Comparison of ENCODE assay signal across 8 cellular contexts in genomic region chr11:66408488-66409214, GRCh38. TPM values are rescaled to one million over a fixed set of nuclear protein-coding genes. Genes with fewer than 3 reads are reported as not detected.
A peak's percentile ranks its signal among the peaks of the same experiment; 100 is the strongest.
DNase-seq lines count a peak whose midpoint lies in the region; ATAC-seq and TF ChIP-seq lines count a peak whose summit lies in the region.

No MANE protein-coding gene starts in this region.

- POLR2A ChIA-PET in AG04450 (lab: Yijun Ruan, JAX), result interaction anchor here (0.5 to 2.6 kb wide), 6 partner anchors 10 to 270 kb away, joined by 4 to 12 read pairs (median 6); partner anchors contain the start of genes DPP3 and RBM4B

- H3K9ac ChIP-seq in MM.1S (ENCODE audit: low read length), result no peak overlapping the region
- H3K9ac ChIP-seq in neural progenitor cell, result no peak overlapping the region

- H3K4me1 Mint-ChIP-seq in neural progenitor cell, result peaks cover 20% of the 10 kb centered on the region
- H3K4me1 Mint-ChIP-seq in stimulated activated naive CD8-positive, alpha-beta T cell treated with anti-CD3 and anti-CD28 coated beads, Interleukin-15, amount 100 ng/mL, for 72 hours, result peaks cover 11% of the 10 kb centered on the region

- no peak overlapping the region for H3K27ac ChIP-seq in AG04450 (ENCODE audit: low read depth, low read length)
- H3K27ac ChIP-seq in MM.1S (ENCODE audit: low read length), result no peak overlapping the region
- no peak overlapping the region for H3K27ac ChIP-seq in foreskin keratinocyte
- no peak overlapping the region for H3K27ac ChIP-seq in neural progenitor cell

- H3K36me3 ChIP-seq in MM.1S (replicated peaks; ENCODE audit: insufficient read depth, low read length) (no peaks in the 10 kb centered on the region), neural progenitor cell (no peaks in the 10 kb centered on the region)

- H2AFZ ChIP-seq in MM.1S (ENCODE audit: low read length) (peak overlapping the region; percentile 30; the same call in 1 of the 2 replicates), neural progenitor cell (replicated peaks) (peak overlapping the region; percentile 30)

- H3K27me3 ChIP-seq in AG04450 (ENCODE audit: control insufficient read depth, insufficient read depth, low read length) (peaks cover 4% of the 10 kb centered on the region), MM.1S (replicated peaks; ENCODE audit: insufficient read depth, low read length) (peaks cover 90% of the 10 kb centered on the region), foreskin keratinocyte (peaks cover 51% of the 10 kb centered on the region), neural progenitor cell (peaks cover 31% of the 10 kb centered on the region)

- H4K20me1 ChIP-seq in MM.1S (ENCODE audit: insufficient read depth, low read length) (no peaks in the 10 kb centered on the region; the same call in 1 of the 2 replicates), neural progenitor cell (ENCODE audit: low read depth) (no peaks in the 10 kb centered on the region)

- H3K79me2 ChIP-seq in MM.1S (ENCODE audit: low read length) (no peaks in the 10 kb centered on the region), neural progenitor cell (ENCODE audit: low read depth) (no peaks in the 10 kb centered on the region)

- TF ChIP-seq CTCF in AG04450 (IDR thresholded peaks at IDR 0.05; ENCODE audit: low read depth, low read length) (peak; percentile 100), MM.1S (IDR thresholded peaks at IDR 0.05; ENCODE audit: low read length) (peak; percentile 100), foreskin keratinocyte (conservative IDR thresholded peaks at IDR 0.05) (peak; percentile 100), neural progenitor cell (IDR thresholded peaks at IDR 0.05) (peak; percentile 100)

- H3K27ac Mint-ChIP-seq in neural progenitor cell, result peak overlapping the region; percentile 90
- H3K27ac Mint-ChIP-seq in stimulated activated naive CD8-positive, alpha-beta T cell treated with anti-CD3 and anti-CD28 coated beads, Interleukin-15, amount 100 ng/mL, for 72 hours, result peak overlapping the region in 1 of 2 donors; percentile 64

- peak overlapping the region; percentile 64; the same call in 1 of the 2 replicates for H3K4me2 ChIP-seq in MM.1S (ENCODE audit: low read depth, low read length)
- H3K4me2 ChIP-seq in neural progenitor cell, result peak overlapping the region; percentile 83

- CTCF ChIA-PET in AG04450 (lab: Charles Lee), result interaction anchor here (0.6 to 3.6 kb wide), 20 partner anchors 8 to 481 kb away, joined by 3 to 26 read pairs (median 6); partner anchors contain the start of genes BRMS1, MRPL11, NPAS4 and RBM4B

- no peaks in the 10 kb centered on the region for H3K4me1 ChIP-seq in MM.1S (ENCODE audit: low read length)
- H3K4me1 ChIP-seq in foreskin keratinocyte, result no peaks in the 10 kb centered on the region
- peaks cover 3% of the 10 kb centered on the region for H3K4me1 ChIP-seq in neural progenitor cell

- H3K9me3 Mint-ChIP-seq in neural progenitor cell, result no peaks in the 10 kb centered on the region
- H3K9me3 Mint-ChIP-seq in stimulated activated naive CD8-positive, alpha-beta T cell treated with anti-CD3 and anti-CD28 coated beads, Interleukin-15, amount 100 ng/mL, for 72 hours, result no peaks in the 10 kb centered on the region

- H3K9me2 ChIP-seq in MM.1S (replicated peaks; ENCODE audit: insufficient read depth, low read length), result no peaks in the 10 kb centered on the region

- peak; percentile 76 for ATAC-seq in foreskin keratinocyte
- peak; percentile 93 for ATAC-seq in stimulated activated naive CD8-positive, alpha-beta T cell treated with anti-CD3 and anti-CD28 coated beads, Interleukin-15, amount 100 ng/mL, for 72 hours

- H3F3A ChIP-seq in MM.1S (ENCODE audit: insufficient read depth, low read length), result no peaks in the 10 kb centered on the region
- no peaks in the 10 kb centered on the region for H3F3A ChIP-seq in neural progenitor cell (ENCODE audit: low read depth)

- no peaks in the 10 kb centered on the region for H3K36me3 Mint-ChIP-seq in neural progenitor cell

- peak; percentile 84 for DNase-seq in AG04450 (ENCODE audit: low read depth, low spot score)
- peak; percentile 91 for DNase-seq in GM19238 (ENCODE audit: insufficient read length, low spot score)
- peak; percentile 83 for DNase-seq in MM.1S
- DNase-seq in SHP77 treated with DMSO at 0.1 percent for 48 hours (lab: John Stamatoyannopoulos, UW), result peak; percentile 72
- peak; percentile 97 for DNase-seq in activated effector memory CD4-positive, alpha-beta T cell treated with anti-CD3 and anti-CD28 coated beads, Interleukin-2, amount 50 U/mL, for 16 hours
- peak; percentile 38 to 61 for DNase-seq in foreskin keratinocyte
- peak; percentile 98 for DNase-seq in neural progenitor cell (ENCODE audit: low spot score)
- peak; percentile 90 for DNase-seq in stimulated activated naive CD8-positive, alpha-beta T cell treated with anti-CD3 and anti-CD28 coated beads, Interleukin-15, amount 100 ng/mL, for 72 hours

- peak overlapping the region; percentile 86 for H3K4me3 Mint-ChIP-seq in neural progenitor cell
- H3K4me3 Mint-ChIP-seq in stimulated activated naive CD8-positive, alpha-beta T cell treated with anti-CD3 and anti-CD28 coated beads, Interleukin-15, amount 100 ng/mL, for 72 hours, result peak overlapping the region; percentile 86 to 92

- H3K27me3 Mint-ChIP-seq in neural progenitor cell (ENCODE audit: insufficient read depth, low read depth), result peaks cover 10% of the 10 kb centered on the region
- H3K27me3 Mint-ChIP-seq in stimulated activated naive CD8-positive, alpha-beta T cell treated with anti-CD3 and anti-CD28 coated beads, Interleukin-15, amount 100 ng/mL, for 72 hours, result peaks cover 73% of the 10 kb centered on the region

- H3K9me3 ChIP-seq in AG04450 (ENCODE audit: control insufficient read depth, insufficient read depth, low read length), result no peaks in the 10 kb centered on the region
- no peaks in the 10 kb centered on the region for H3K9me3 ChIP-seq in MM.1S (replicated peaks; ENCODE audit: insufficient read depth, low read length)
- H3K9me3 ChIP-seq in neural progenitor cell (ENCODE audit: low read depth), result no peaks in the 10 kb centered on the region

- H3K4me3 ChIP-seq in AG04450 (ENCODE audit: low read depth, low read length) (peak overlapping the region; percentile 59), MM.1S (ENCODE audit: low read length) (peak overlapping the region; percentile 29), neural progenitor cell (peak overlapping the region; percentile 58)

RNA-seq across cellular contexts. Expression of gene NPAS4, which starts 12.2 kb away (rescaled TPM):
- 0.12 and 0.14 TPM in 2 replicates for polyA plus RNA-seq in AG04450 (2011; rRNA removed)
- polyA minus RNA-seq in AG04450 (2011; rRNA and poly(A)+ RNA removed), result 0.26 and 0.37 TPM in 2 replicates
- not detected in 2 replicates for total RNA-seq in foreskin keratinocyte
- not detected in 2 replicates for polyA plus RNA-seq in foreskin keratinocyte
- 0.65 TPM in 1 of 2 replicates, not detected in the other for total RNA-seq in neural progenitor cell (ENCODE audit: low replicate concordance)

RNA-seq across cellular contexts. Expression of gene MRPL11, which starts 30.0 kb away (rescaled TPM):
- polyA plus RNA-seq in AG04450 (2011; rRNA removed) (43.1 and 55.1 TPM in 2 replicates), foreskin keratinocyte (126 and 158 TPM in 2 replicates)
- 14.8 and 17.5 TPM in 2 replicates for polyA minus RNA-seq in AG04450 (2011; rRNA and poly(A)+ RNA removed)
- total RNA-seq in foreskin keratinocyte (83.1 and 106 TPM in 2 replicates), neural progenitor cell (ENCODE audit: low replicate concordance) (82.0 and 131 TPM in 2 replicates)

RNA-seq across cellular contexts. Expression of gene SLC29A2, which starts 37.1 kb away (rescaled TPM):
- 0.16 and 0.46 TPM in 2 replicates for polyA plus RNA-seq in AG04450 (2011; rRNA removed)
- 0.14 and 0.26 TPM in 2 replicates for polyA minus RNA-seq in AG04450 (2011; rRNA and poly(A)+ RNA removed)
- 4.4 and 4.8 TPM in 2 replicates for total RNA-seq in foreskin keratinocyte
- 6.2 and 6.7 TPM in 2 replicates for polyA plus RNA-seq in foreskin keratinocyte
- total RNA-seq in neural progenitor cell (ENCODE audit: low replicate concordance), result 6.9 and 15.3 TPM in 2 replicates

RNA-seq across cellular contexts. Expression of gene PELI3, which starts 58.1 kb away (rescaled TPM):
- polyA plus RNA-seq in AG04450 (2011; rRNA removed) (4.6 and 5.6 TPM in 2 replicates), foreskin keratinocyte (7.5 and 8.2 TPM in 2 replicates)
- polyA minus RNA-seq in AG04450 (2011; rRNA and poly(A)+ RNA removed), result 10.1 and 11.5 TPM in 2 replicates
- total RNA-seq in foreskin keratinocyte (11.1 and 11.7 TPM in 2 replicates), neural progenitor cell (ENCODE audit: low replicate concordance) (2.7 and 9.1 TPM in 2 replicates)
